ENCODE assay signal across 8 cellular contexts in genomic region chr17:46044286-46044928, GRCh38. TPM values are rescaled to one million over a fixed set of nuclear protein-coding genes. Genes with fewer than 3 reads are reported as not detected.
A peak's percentile ranks its signal among the peaks of the same experiment; 100 is the strongest.
DNase-seq lines count a peak whose midpoint lies in the region; ATAC-seq, FAIRE-seq and TF ChIP-seq lines count a peak whose summit lies in the region.

No MANE protein-coding gene starts in this region.

- H3K79me2 ChIP-seq in GM23338 (replicated peaks; ENCODE audit: insufficient read depth) (peaks cover 18% of the 10 kb centered on the region), endothelial cell of umbilical vein (ENCODE audit: control insufficient read depth, insufficient read depth, low read length) (peaks cover 2% of the 10 kb centered on the region)

- TF ChIP-seq CTCF in AG09319 (IDR thresholded peaks at IDR 0.05; ENCODE audit: low read depth, low read length) = peak; percentile 80
- peak; percentile 80 to 96 for TF ChIP-seq CTCF in GM23338 (conservative IDR thresholded peaks at IDR 0.05; ENCODE audit: low read depth in 2 of 2)
- TF ChIP-seq CTCF in endothelial cell of umbilical vein (IDR thresholded peaks at IDR 0.05; ENCODE audit: extremely low read depth in 1 of 2, insufficient read depth in 1 of 2, low read depth in 1 of 2, low read length in 2 of 2) = peak; percentile 79 to 83

- peaks cover 8% of the 10 kb centered on the region; the same call in 1 of the 2 replicates for H3F3A ChIP-seq in GM23338 (replicated peaks; ENCODE audit: low read depth)

- no peak overlapping the region for H3K4me2 ChIP-seq in GM23338
- H3K4me2 ChIP-seq in endothelial cell of umbilical vein (ENCODE audit: insufficient read depth, low read length) = no peak overlapping the region

- H3K9me2 ChIP-seq in GM23338 (ENCODE audit: insufficient read depth) = no peaks in the 10 kb centered on the region

- peaks cover 44% of the 10 kb centered on the region for H3K36me3 ChIP-seq in GM23338 (ENCODE audit: insufficient read depth)
- peaks cover 7 to 10% of the 10 kb centered on the region in 2 experiments for H3K36me3 ChIP-seq in endothelial cell of umbilical vein (ENCODE audit: control insufficient read depth in 2 of 2, extremely low read depth in 1 of 2, insufficient read depth in 2 of 2, low read length in 2 of 2)

- H3K27me3 ChIP-seq in GM23338 (ENCODE audit: insufficient read depth) = no peaks in the 10 kb centered on the region
- no peaks in the 10 kb centered on the region for H3K27me3 ChIP-seq in endothelial cell of umbilical vein (ENCODE audit: control insufficient read depth in 2 of 2, insufficient read depth in 2 of 2, low read length in 2 of 2)

- DNase-seq in AG09319 (ENCODE audit: extremely low read depth, low read depth) = peak; percentile 83
- DNase-seq in GM23338 (ENCODE audit: low spot score) = peak; percentile 96
- DNase-seq in NCI-H446 treated with DMSO at 0.1 percent for 48 hours (lab: John Stamatoyannopoulos, UW) = peak; percentile 63
- DNase-seq in activated CD4-positive, alpha-beta T cell treated with anti-CD3 and anti-CD28 coated beads, Interleukin-2, amount 10 ng/mL, durations not matched to agents 7 days and 5 days = peak; percentile 57
- DNase-seq in endothelial cell of umbilical vein (ENCODE audit: low read depth, low spot score) = peak; percentile 93
- DNase-seq in middle frontal gyrus (ENCODE audit: extremely low spot score, low spot score) = peak; percentile 74
- DNase-seq in stimulated activated naive CD4-positive, alpha-beta T cell treated with Interleukin-2 at 50 U/mL for 16 hours (lab: John Stamatoyannopoulos, UW) = peak; percentile 23

- no peaks in the 10 kb centered on the region for H3K9me3 Mint-ChIP-seq in GM23338
- no peaks in the 10 kb centered on the region for H3K9me3 Mint-ChIP-seq in activated CD4-positive, alpha-beta T cell treated with anti-CD3 and anti-CD28 coated beads, Interleukin-2, amount 10 ng/mL, durations not matched to agents 7 days and 5 days

- no peak overlapping the region for H3K9ac ChIP-seq in endothelial cell of umbilical vein (replicated peaks; ENCODE audit: extremely low read depth, insufficient read depth, low read length)

- TF ChIP-seq POLR2A in endothelial cell of umbilical vein (IDR thresholded peaks at IDR 0.05; ENCODE audit: low read depth, low read length) = no peak

- dilution Hi-C loops in endothelial cell of umbilical vein (cut with MboI; ENCODE audit: extremely low pct_ligation_motif_present, low sequenced_read_pairs) = no loop called here

- H3K4me3 ChIP-seq in GM23338 (no peak overlapping the region), endothelial cell of umbilical vein (replicated peaks in 1 of 3; ENCODE audit: insufficient read depth in 1 of 3, low read depth in 1 of 3, low read length in 3 of 3) (no peak overlapping the region)

- H3K27ac ChIP-seq in GM23338 (ENCODE audit: low read depth) (peak overlapping the region; percentile 55; the same call in 1 of the 2 replicates), endothelial cell of umbilical vein (ENCODE audit: insufficient read depth, low read depth, low read length) (no peak overlapping the region)

- H3K27me3 Mint-ChIP-seq in GM23338 (ENCODE audit: insufficient read depth, low read depth, poor library complexity) = peaks cover 3% of the 10 kb centered on the region
- H3K27me3 Mint-ChIP-seq in activated CD4-positive, alpha-beta T cell treated with anti-CD3 and anti-CD28 coated beads, Interleukin-2, amount 10 ng/mL, durations not matched to agents 7 days and 5 days = no peaks in the 10 kb centered on the region

- FAIRE-seq in endothelial cell of umbilical vein (lab: Jason Lieb, UNC) = peak; percentile 97

- no TSS peak for BruUV-seq in endothelial cell of umbilical vein (replicated peaks; lab: Mats Ljungman, UMichigan)

- peaks cover 18% of the 10 kb centered on the region for H3K4me1 Mint-ChIP-seq in GM23338
- H3K4me1 Mint-ChIP-seq in activated CD4-positive, alpha-beta T cell treated with anti-CD3 and anti-CD28 coated beads, Interleukin-2, amount 10 ng/mL, durations not matched to agents 7 days and 5 days = peaks cover 12% of the 10 kb centered on the region

- CTCF ChIA-PET in activated CD4-positive, alpha-beta T cell treated with anti-CD3 and anti-CD28 coated beads, Interleukin-2, amount 10 ng/mL, durations not matched to agents 7 days and 5 days (lab: Charles Lee) = interaction anchor here (0.9 to 1.2 kb wide), 7 partner anchors 10 to 168 kb away, joined by 3 to 6 read pairs (median 3); no protein-coding TSS in a partner anchor
- CTCF ChIA-PET in endothelial cell of umbilical vein (lab: Charles Lee) = interaction anchor here (0.6 to 3.7 kb wide), 51 partner anchors 9 to 404 kb away, joined by 3 to 131 read pairs (median 5); partner anchors contain the start of gene KANSL1

- H3K4me1 ChIP-seq in GM23338 (ENCODE audit: insufficient read depth) (no peaks in the 10 kb centered on the region), endothelial cell of umbilical vein (ENCODE audit: control insufficient read depth, extremely low read depth, insufficient read depth, low read length) (peaks cover 9% of the 10 kb centered on the region)

- intact Hi-C loops in endothelial cell of umbilical vein (cut with micrococcal nuclease) = loop anchor here (1.0 to 2.0 kb wide), 5 partner anchors 16 to 169 kb away; no protein-coding TSS in a partner anchor

- H2AFZ ChIP-seq in GM23338 (no peak overlapping the region), endothelial cell of umbilical vein (ENCODE audit: low read depth, low read length) (no peak overlapping the region)

- no peaks in the 10 kb centered on the region for H3K9me1 ChIP-seq in endothelial cell of umbilical vein (replicated peaks; ENCODE audit: control insufficient read depth, extremely low read depth, insufficient read depth, low read length)

- H3K36me3 Mint-ChIP-seq in GM23338 (ENCODE audit: low read depth) = peaks cover 77% of the 10 kb centered on the region
- peaks cover 36% of the 10 kb centered on the region for H3K36me3 Mint-ChIP-seq in activated CD4-positive, alpha-beta T cell treated with anti-CD3 and anti-CD28 coated beads, Interleukin-2, amount 10 ng/mL, durations not matched to agents 7 days and 5 days (ENCODE audit: low read depth)

- no peaks in the 10 kb centered on the region for H3K9me3 ChIP-seq in endothelial cell of umbilical vein (replicated peaks; ENCODE audit: control insufficient read depth, insufficient read depth, low read length)

- H4K20me1 ChIP-seq in GM23338 (replicated peaks; ENCODE audit: insufficient read depth) (peaks cover 16% of the 10 kb centered on the region), endothelial cell of umbilical vein (replicated peaks; ENCODE audit: control insufficient read depth, extremely low read depth, insufficient read depth, low read length) (no peaks in the 10 kb centered on the region)

- POLR2A ChIA-PET in activated CD4-positive, alpha-beta T cell treated with anti-CD3 and anti-CD28 coated beads, Interleukin-2, amount 10 ng/mL, durations not matched to agents 7 days and 5 days (lab: Charles Lee) = no interaction called here
- POLR2A ChIA-PET in endothelial cell of umbilical vein (lab: Charles Lee) = interaction anchor here (0.7 to 1.1 kb wide), 2 partner anchors 142 to 168 kb away, joined by 3 read pairs; no protein-coding TSS in a partner anchor

- 0 out of 2 replicates have a peak overlapping the region, but pooled peaks have one; percentile 46 for H3K27ac Mint-ChIP-seq in GM23338
- H3K27ac Mint-ChIP-seq in activated CD4-positive, alpha-beta T cell treated with anti-CD3 and anti-CD28 coated beads, Interleukin-2, amount 10 ng/mL, durations not matched to agents 7 days and 5 days = no peak overlapping the region

- H3K4me3 Mint-ChIP-seq in GM23338 = no peak overlapping the region
- no peak overlapping the region for H3K4me3 Mint-ChIP-seq in activated CD4-positive, alpha-beta T cell treated with anti-CD3 and anti-CD28 coated beads, Interleukin-2, amount 10 ng/mL, durations not matched to agents 7 days and 5 days

- ATAC-seq in GM23338 (peak; percentile 88), HG03439 (IDR thresholded peaks at IDR 0.05; ENCODE audit: unreplicated experiment) (no peak)

TF ChIP-seq in GM23338, 12 proteins besides CTCF, POLR2A, EP300 and RAD21 (continues in another document):
- TF ChIP-seq STAT1 (IDR thresholded peaks at IDR 0.05; ENCODE audit: unreplicated experiment) = no peak

TF ChIP-seq in endothelial cell of umbilical vein, 7 proteins besides CTCF, POLR2A, EP300 and RAD21:
- TF ChIP-seq EZH2 (IDR thresholded peaks at IDR 0.05; ENCODE audit: borderline replicate concordance, low read depth, low read length, severe bottlenecking) (no peak), MYC (IDR thresholded peaks at IDR 0.05; ENCODE audit: low read depth, low read length) (no peak), GATA2 (IDR thresholded peaks at IDR 0.05; ENCODE audit: insufficient read depth, insufficient read length, low read depth, low read length) (peak; percentile 16), FOS (IDR thresholded peaks at IDR 0.05; ENCODE audit: borderline replicate concordance, insufficient read depth, low read length) (no peak), POLR2AphosphoS5 (IDR thresholded peaks at IDR 0.05; ENCODE audit: insufficient read depth, low read depth, low read length) (peak; percentile 33), MAX (IDR thresholded peaks at IDR 0.05; ENCODE audit: insufficient read depth, insufficient read length) (no peak)

RNA-seq across cellular contexts. Expression of gene STH, which starts 45.4 kb away (rescaled TPM):
- not detected in 2 replicates for total RNA-seq in GM23338 (2014; rRNA removed; shearing (Covaris generic))
- polyA plus RNA-seq in GM23338 (2016; fragmentation: Nextera tagmentation; extraction: Ambion mirVana) (0.55 TPM in 1 of 2 replicates, not detected in the other), endothelial cell of umbilical vein (not detected in 2 replicates)
- not detected for total RNA-seq in activated CD4-positive, alpha-beta T cell treated with anti-CD3 and anti-CD28 coated beads, Interleukin-2, amount 10 ng/mL, durations not matched to agents 7 days and 5 days
- total RNA-seq in endothelial cell of umbilical vein = not detected in 2 replicates
- not detected in 2 replicates for polyA plus RNA-seq in endothelial cell of umbilical vein (2011; cell fraction: cytosol; rRNA removed)
- polyA plus RNA-seq in endothelial cell of umbilical vein (2011; cell fraction: nucleus; rRNA removed) = not detected in 2 replicates
- polyA plus RNA-seq in endothelial cell of umbilical vein (2012) = not detected in 2 replicates
- not detected in 2 replicates for polyA minus RNA-seq in endothelial cell of umbilical vein
- polyA minus RNA-seq in endothelial cell of umbilical vein (2011; cell fraction: cytosol; rRNA and poly(A)+ RNA removed) = not detected
- not detected in 2 replicates for polyA minus RNA-seq in endothelial cell of umbilical vein (2011; cell fraction: nucleus; rRNA and poly(A)+ RNA removed)

Comparison
In these comparisons a context has a peak if more than half of its experiments do, and no peak if none do; other contexts are left out.
1. DNase-seq: peak in every context shown above with its lines; median percentile 96 in GM23338; 93 in endothelial cell of umbilical vein; 83 in AG09319; 74 in middle frontal gyrus; 63 in NCI-H446 treated with DMSO at 0.1 percent for 48 hours; 57 in activated CD4-positive, alpha-beta T cell treated with anti-CD3 and anti-CD28 coated beads, Interleukin-2, amount 10 ng/mL, durations not matched to agents 7 days and 5 days; 23 in stimulated activated naive CD4-positive, alpha-beta T cell treated with Interleukin-2 at 50 U/mL for 16 hours.